In genomic region chr16:69114976-69115355, GRCh38 we compare ENCODE assay signal across 21 cellular contexts. TPM values are rescaled to one million over a fixed set of nuclear protein-coding genes. Genes with fewer than 3 reads are reported as not detected.
DNase-seq lines count a peak whose midpoint lies in the region; ATAC-seq and TF ChIP-seq lines count a peak whose summit lies in the region.
"Had no signal": no experiment of that assay in that cellular context is flagged by ENCODE, and none has a peak within 500 bp of the region (broad histone marks: within the 10 kb centered on the region; RNA-seq: fewer than 3 reads in every experiment).

No MANE protein-coding gene starts in this region.

- H3K27ac ChIP-seq in sigmoid colon (no peak overlapping the region), upper lobe of right lung (no peak overlapping the region), Karpas-422 (ENCODE audit: low read length) (no peak overlapping the region)
- H3K27ac ChIP-seq: A549 had no signal

- CTCF ChIA-PET in WTC11 (lab: Charles Lee), result no interaction called here

- H3K4me1 Mint-ChIP-seq in WTC11, result peaks cover 20% of the 10 kb centered on the region

- TF ChIP-seq POLR2A in sigmoid colon (IDR thresholded peaks at IDR 0.05), result no peak

- no peak overlapping the region for H3K4me2 ChIP-seq in Karpas-422 (ENCODE audit: low read depth, low read length, poor library complexity, severe bottlenecking)
- H3K4me2 ChIP-seq: A549, GM23338 had no signal

- H3K9me3 Mint-ChIP-seq in WTC11, result no peaks in the 10 kb centered on the region
- H3K9me3 Mint-ChIP-seq: CD4-positive, alpha-beta memory T cell; H9 had no signal

- no peaks in the 10 kb centered on the region for H3K79me2 ChIP-seq in Karpas-422 (ENCODE audit: low read length)

- intact Hi-C loops in sigmoid colon (cut with DNase I) (loop anchor here (10.0 kb wide), 1 partner anchor 410 kb away; no protein-coding TSS in a partner anchor), upper lobe of right lung (cut with DNase I) (loop anchor here (10.0 kb wide), 2 partner anchors 210 to 590 kb away; no protein-coding TSS in a partner anchor)

- H3K36me3 Mint-ChIP-seq in WTC11, result peaks cover 85% of the 10 kb centered on the region

- TF ChIP-seq EP300 in sigmoid colon (IDR thresholded peaks at IDR 0.05), result no peak

- ATAC-seq in WTC11 (no peak), upper lobe of right lung (no peak)
- ATAC-seq: A549, GM23338, HCT116 had no signal

- TF ChIP-seq CTCF in WTC11 (IDR thresholded peaks at IDR 0.05), result no peak
- no peak for TF ChIP-seq CTCF in sigmoid colon (IDR thresholded peaks at IDR 0.05)
- TF ChIP-seq CTCF in upper lobe of right lung (IDR thresholded peaks at IDR 0.05), result no peak

- peak overlapping the region; percentile 89 for H3K27ac Mint-ChIP-seq in WTC11
- H3K27ac Mint-ChIP-seq: GM23338 had no signal

- H3K9me2 ChIP-seq in Karpas-422 (replicated peaks; ENCODE audit: insufficient read depth, low read length), result no peaks in the 10 kb centered on the region

- DNase-seq in WTC11 (ENCODE audit: low spot score) (peak; percentile 4), mesenteric fat pad (ENCODE audit: low spot score) (peak; percentile 74), sigmoid colon (peak; percentile 32), upper lobe of right lung (peak; percentile 30), GM19238 (ENCODE audit: insufficient read length, low spot score) (no peak), Karpas-422 (no peak)
- DNase-seq in activated CD4-positive, CD25-positive, alpha-beta regulatory T cell (lab: John Stamatoyannopoulos, UW), result no peak
- DNase-seq: 8988T; ACHN; C1 segment of cervical spinal cord; Calu3; CD4-positive, alpha-beta memory T cell; COR-L47; DMS53; DMS79 treated with DMSO at 0.1 percent for 48 hours; GF-D8; H9 had no signal

- H3K27me3 Mint-ChIP-seq in WTC11 (ENCODE audit: low read depth), result no peaks in the 10 kb centered on the region
- H3K27me3 Mint-ChIP-seq: CD4-positive, alpha-beta memory T cell had no signal

- H3K9me3 ChIP-seq in sigmoid colon, result no peaks in the 10 kb centered on the region
- H3K9me3 ChIP-seq in upper lobe of right lung, result no peaks in the 10 kb centered on the region
- no peaks in the 10 kb centered on the region for H3K9me3 ChIP-seq in Karpas-422 (ENCODE audit: low read length)
- H3K9me3 ChIP-seq: A549 had no signal

- H3K4me3 ChIP-seq in sigmoid colon (no peak overlapping the region), upper lobe of right lung (no peak overlapping the region), Karpas-422 (ENCODE audit: low read length) (no peak overlapping the region)
- H3K4me3 ChIP-seq: A549, GM23338 had no signal

- 95 to 97% methylated on average over 6 of the region's 6 CpGs for WGBS in sigmoid colon, 2 donors

- peaks cover 11% of the 10 kb centered on the region; the same call in 1 of the 2 replicates for H4K20me1 ChIP-seq in Karpas-422 (ENCODE audit: insufficient read depth, low read depth, low read length)

- POLR2A ChIA-PET in WTC11 (lab: Charles Lee), result no interaction called here

- H3K36me3 ChIP-seq in sigmoid colon (peaks cover 5 to 68% (median 28%) of the 10 kb centered on the region in 4 donors), upper lobe of right lung (peaks cover 68% of the 10 kb centered on the region), Karpas-422 (ENCODE audit: insufficient read depth, low read length) (peaks cover 4% of the 10 kb centered on the region)

- H3K4me3 Mint-ChIP-seq in WTC11, result no peak overlapping the region
- H3K4me3 Mint-ChIP-seq: GM23338, H9 had no signal

- no peaks in the 10 kb centered on the region for H3K27me3 ChIP-seq in sigmoid colon
- H3K27me3 ChIP-seq in upper lobe of right lung, result no peaks in the 10 kb centered on the region
- H3K27me3 ChIP-seq in Karpas-422 (ENCODE audit: low read length), result no peaks in the 10 kb centered on the region

- H3K4me1 ChIP-seq in sigmoid colon (peaks cover 0 to 11% (median 5%) of the 10 kb centered on the region in 4 donors), upper lobe of right lung (peaks cover 9% of the 10 kb centered on the region), Karpas-422 (ENCODE audit: low read length) (no peaks in the 10 kb centered on the region)
- H3K4me1 ChIP-seq: A549 had no signal

- H3K9ac ChIP-seq in Karpas-422 (ENCODE audit: low read length), result no peak overlapping the region

- H2AFZ ChIP-seq in Karpas-422 (ENCODE audit: low read length), result no peak overlapping the region
- H2AFZ ChIP-seq: GM23338 had no signal

TF ChIP-seq in WTC11, 78 proteins besides CTCF, POLR2A, EP300 and RAD21:
- no peak for TF ChIP-seq ZNF532 (CRISPR knock-in tag; IDR thresholded peaks at IDR 0.05; ENCODE audit: borderline replicate concordance)
- no peak for TF ChIP-seq FOXP1 (CRISPR knock-in tag; IDR thresholded peaks at IDR 0.05; ENCODE audit: borderline replicate concordance)
- no peak for TF ChIP-seq PRDM15 (CRISPR knock-in tag; IDR thresholded peaks at IDR 0.05)
- TF ChIP-seq CBFB (CRISPR knock-in tag; IDR thresholded peaks at IDR 0.05; ENCODE audit: low read depth), result no peak
- TF ChIP-seq RELA (CRISPR knock-in tag; IDR thresholded peaks at IDR 0.05; ENCODE audit: borderline replicate concordance), result no peak
TF ChIP-seq in WTC11: peak in this region for 0.

RNA-seq across cellular contexts. Expression of gene HAS3, which starts 9.5 kb away (rescaled TPM):
- total RNA-seq in WTC11 (2021) (54.4 to 66.9 TPM (median 56.0 TPM) in 3 replicates), mesenteric fat pad (0.77 TPM), sigmoid colon (under 1 TPM; 0.36 to 0.95 (median 0.74) TPM), upper lobe of right lung (8.2 TPM)
- 1 to 10 TPM in 2 of 3 donors, under 1 TPM in 1; 0.60 to 5.8 (median 5.0) TPM for polyA plus RNA-seq in sigmoid colon
- total RNA-seq in Karpas-422 (2014; rRNA removed; shearing (Covaris generic); ENCODE audit: low replicate concordance), result 1.9 TPM in 2 replicates
- total RNA-seq: H4 had no signal

RNA-seq across cellular contexts. Expression of gene CHTF8, which starts 17.4 kb away (rescaled TPM):
- total RNA-seq in WTC11 (2021), result 115 to 134 TPM (median 132 TPM) in 3 replicates
- 84.5 TPM for total RNA-seq in mesenteric fat pad
- total RNA-seq in sigmoid colon, result 10 to 100 TPM; 46.3 to 79.2 (median 55.5) TPM
- 10 to 100 TPM; 61.9 to 77.0 (median 72.4) TPM for polyA plus RNA-seq in sigmoid colon
- 97.3 TPM for total RNA-seq in upper lobe of right lung
- total RNA-seq in Karpas-422 (2014; rRNA removed; shearing (Covaris generic); ENCODE audit: low replicate concordance), result 87.0 and 98.5 TPM in 2 replicates

RNA-seq across cellular contexts. Expression of gene UTP4, which starts 17.5 kb away (rescaled TPM):
- total RNA-seq in WTC11 (2021) (71.0 to 85.7 TPM (median 74.4 TPM) in 3 replicates), mesenteric fat pad (57.4 TPM), sigmoid colon (10 to 100 TPM; 24.6 to 37.5 (median 27.8) TPM), upper lobe of right lung (36.5 TPM)
- polyA plus RNA-seq in sigmoid colon, result 10 to 100 TPM in 2 of 3 donors, 1 to 10 TPM in 1; 9.5 to 23.7 (median 13.8) TPM
- 22.0 and 31.6 TPM in 2 replicates for total RNA-seq in Karpas-422 (2014; rRNA removed; shearing (Covaris generic); ENCODE audit: low replicate concordance)

Comparison
In these comparisons a context has a peak if more than half of its experiments do, and no peak if none do; other contexts are left out.
1. DNase-seq: peak in WTC11 (single experiment), mesenteric fat pad (single experiment), sigmoid colon (single experiment) and upper lobe of right lung (single experiment); none in activated CD4-positive, CD25-positive, alpha-beta regulatory T cell (0 of 4), GM19238 (single experiment) and Karpas-422 (single experiment).